In the genomic region with DNA sequence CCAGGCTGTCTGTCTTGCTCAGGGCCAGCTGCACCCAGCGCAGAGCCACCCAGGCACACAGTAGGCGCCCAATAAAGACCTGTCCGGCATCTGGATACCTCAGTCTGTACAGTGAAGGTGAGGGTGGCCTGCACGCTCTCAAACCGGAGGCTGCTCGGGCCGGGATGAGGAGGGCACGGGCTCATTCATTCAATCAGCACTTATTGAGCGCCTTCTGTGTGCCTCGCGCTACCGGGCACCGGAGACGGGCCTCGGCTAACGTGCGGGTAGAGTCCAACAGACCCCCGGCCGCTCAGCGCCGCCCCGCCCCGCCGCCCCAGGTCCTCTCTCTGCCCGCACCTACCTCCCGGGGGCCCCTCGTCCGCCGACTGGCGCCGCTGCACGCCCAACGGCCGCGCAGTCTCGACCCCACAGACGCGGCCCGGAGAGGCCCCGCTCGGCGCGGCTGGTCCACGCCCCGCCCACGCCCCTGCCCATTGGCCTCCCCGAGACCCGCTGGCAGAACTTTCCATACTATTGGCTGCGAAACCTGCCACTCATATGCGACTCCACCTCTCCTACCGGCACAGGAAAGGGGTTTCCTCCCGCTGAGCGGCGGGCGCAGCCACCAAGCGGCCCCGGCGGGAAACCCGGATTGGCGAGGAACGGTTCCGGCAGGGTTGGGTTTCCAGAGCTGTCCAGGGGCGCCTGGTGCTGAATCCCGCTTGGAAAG, we compare ENCODE assay signal across 8 cellular contexts. TPM values are rescaled to one million over a fixed set of nuclear protein-coding genes. Genes with fewer than 3 reads are reported as not detected.
A peak's percentile ranks its signal among the peaks of the same experiment; 100 is the strongest.
DNase-seq lines count a peak whose midpoint lies in the region; ATAC-seq, FAIRE-seq and TF ChIP-seq lines count a peak whose summit lies in the region.

Gene SLC39A3 (minus strand): TSS at position 416 of the 712 bp plus-strand sequence. CDS start 2,760 bp downstream, outside the sequence.

- peak; percentile 95 for ATAC-seq in HG03432 (IDR thresholded peaks at IDR 0.05; ENCODE audit: unreplicated experiment)

- DNase-seq in AML-193 (lab: John Stamatoyannopoulos, UW) (peak; percentile 87 to 90), NCI-H510A treated with DMSO at 0.1 percent for 48 hours (lab: John Stamatoyannopoulos, UW) (peak; percentile 87), cerebellar nuclear complex (lab: John Stamatoyannopoulos, UW) (peak; percentile 63 to 94), kidney (peak; percentile 98)
- DNase-seq in activated CD4-positive, alpha-beta T cell treated with anti-CD3 and anti-CD28 coated beads for 1 hour: peak; percentile 97
- DNase-seq in stimulated activated CD4-positive, alpha-beta T cell treated with anti-CD3 and anti-CD28 coated beads, Interleukin-15, amount 100 ng/mL, for 1 hour (ENCODE audit: low read depth in 1 of 2, low spot score in 1 of 2): peak; percentile 96 to 97

- H3K36me3 ChIP-seq in kidney (ENCODE audit: control insufficient read depth in 1 of 2, insufficient read depth in 2 of 2, low read length in 2 of 2): peaks cover 6 to 7% of the 10 kb centered on the region in 2 donors

- no peak within 1 kb of the TSS for H3K27ac ChIP-seq in kidney (ENCODE audit: low read depth in 2 of 2, low read length in 2 of 2)

- peak; percentile 16 for TF ChIP-seq CTCF in kidney (IDR thresholded peaks at IDR 0.05; ENCODE audit: borderline replicate concordance, extremely low read depth, insufficient read depth)

- H3K4me1 ChIP-seq in kidney (ENCODE audit: control insufficient read depth in 1 of 2, insufficient read depth in 1 of 2, low read depth in 1 of 2, low read length in 2 of 2): peaks cover 0 to 6% of the 10 kb centered on the region in 2 donors

- H3K4me3 ChIP-seq in kidney (ENCODE audit: low read length in 2 of 2): peak within 1 kb of the TSS; percentile 71 to 91

- peak; percentile 15 for FAIRE-seq in kidney (lab: Jason Lieb, UNC)

- peak within 1 kb of the TSS; percentile 54 to 60 for H3K9ac ChIP-seq in kidney (ENCODE audit: low read length in 2 of 2)

- H3K9me3 ChIP-seq in kidney (ENCODE audit: control insufficient read depth in 1 of 2, low read length in 2 of 2): no peaks in the 10 kb centered on the region

- intact Hi-C loops in kidney (cut with DNase I): no loop called here

- peak; percentile 69 for TF ChIP-seq POLR2A in GM19193 (IDR thresholded peaks at IDR 0.05; ENCODE audit: extremely low read depth, insufficient read depth, insufficient read length)

RNA-seq across cellular contexts. Expression of gene SLC39A3, which starts in this region (rescaled TPM):
- total RNA-seq in kidney: 31.1 TPM
- polyA plus RNA-seq in kidney (ENCODE audit: insufficient read depth, low read depth, low replicate concordance): 38.0 TPM
